In the genomic region with DNA sequence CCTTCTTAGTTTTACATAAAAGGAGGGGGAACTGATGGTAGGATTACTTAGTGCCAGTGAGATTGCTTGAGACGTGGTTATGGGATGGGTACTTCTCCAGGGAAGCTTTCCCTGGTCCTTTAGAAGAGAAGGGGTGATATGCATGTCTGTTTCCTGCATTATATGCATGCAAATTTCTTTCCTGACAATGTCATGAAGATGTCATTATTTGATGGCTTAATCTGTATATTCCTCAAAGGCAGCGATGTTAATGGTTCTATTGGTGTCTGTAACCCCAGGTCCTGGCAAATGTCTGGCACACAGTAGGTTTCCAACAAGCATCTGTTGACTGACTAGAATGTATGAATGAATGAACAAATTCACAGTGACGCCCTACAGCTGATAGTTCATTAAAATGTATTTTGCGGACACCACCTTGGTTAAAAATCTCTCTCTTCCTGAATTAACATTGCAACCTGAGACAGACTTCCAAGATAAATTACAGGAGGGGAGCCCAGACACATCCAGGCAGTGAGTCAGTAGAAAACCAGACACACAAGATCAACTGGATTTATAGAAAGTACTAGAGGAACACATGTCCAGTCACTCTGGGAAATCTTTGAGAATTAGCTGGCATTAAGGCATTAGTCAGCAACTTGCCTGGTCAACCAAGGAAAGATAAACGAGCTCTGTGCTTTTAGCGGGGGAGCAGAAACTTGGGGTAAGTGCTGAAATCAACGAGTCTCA, we compare ENCODE assay signal across 1 cellular context.
TF ChIP-seq lines count a peak whose summit lies in the region.

No MANE protein-coding gene starts in this region.

TF ChIP-seq in GM23338, 12 proteins besides CTCF, POLR2A, EP300 and RAD21:
- TF ChIP-seq ZNF462 (CRISPR knock-in tag; IDR thresholded peaks at IDR 0.05): no peak
- no peak for TF ChIP-seq EZH2phosphoT487 (IDR thresholded peaks at IDR 0.05; ENCODE audit: unreplicated experiment)
- no peak for TF ChIP-seq EZH2 (IDR thresholded peaks at IDR 0.05; ENCODE audit: low read depth, unreplicated experiment)
- TF ChIP-seq REST (IDR thresholded peaks at IDR 0.05; ENCODE audit: unreplicated experiment): no peak
- no peak for TF ChIP-seq POLR2AphosphoS5 (IDR thresholded peaks at IDR 0.05; ENCODE audit: low read depth)
- no peak for TF ChIP-seq JUNB (IDR thresholded peaks at IDR 0.05; ENCODE audit: unreplicated experiment)
- no peak for TF ChIP-seq ZNF114 (CRISPR knock-in tag; IDR thresholded peaks at IDR 0.05)
- TF ChIP-seq ZNF331 (CRISPR knock-in tag; IDR thresholded peaks at IDR 0.05; ENCODE audit: low read depth): no peak
- no peak for TF ChIP-seq STAT1 (IDR thresholded peaks at IDR 0.05; ENCODE audit: unreplicated experiment)
- no peak for TF ChIP-seq NANOG (IDR thresholded peaks at IDR 0.05; ENCODE audit: borderline replicate concordance)
- TF ChIP-seq ETS1 (IDR thresholded peaks at IDR 0.05): no peak
- TF ChIP-seq CREB1 (CRISPR knock-in tag; IDR thresholded peaks at IDR 0.05; ENCODE audit: low read depth): no peak
